In genomic region chr3:49005998-49006397, GRCh38 we compare ENCODE assay signal across 9 cellular contexts. TPM values are rescaled to one million over a fixed set of nuclear protein-coding genes. Genes with fewer than 3 reads are reported as not detected.
DNase-seq lines count a peak whose midpoint lies in the region; ATAC-seq, FAIRE-seq and TF ChIP-seq lines count a peak whose summit lies in the region.
"Had no signal": no experiment of that assay in that cellular context is flagged by ENCODE, and none has a peak within 500 bp of the region (broad histone marks: within the 10 kb centered on the region; RNA-seq: fewer than 3 reads in every experiment).

No MANE protein-coding gene starts in this region.

- FAIRE-seq in GM19239 (lab: Jason Lieb, UNC): no peak

- H3K27me3 ChIP-seq in AG04450 (ENCODE audit: control insufficient read depth, insufficient read depth, low read length) (no peaks in the 10 kb centered on the region), HUES6 (ENCODE audit: control insufficient read depth, insufficient read depth, low read length) (peaks cover 13% of the 10 kb centered on the region; the same call in 1 of the 2 replicates), mammary epithelial cell (ENCODE audit: insufficient read depth, low read length) (no peaks in the 10 kb centered on the region), Peyer's patch (no peaks in the 10 kb centered on the region)
- H3K27me3 ChIP-seq: cardiac muscle cell had no signal

- DNase-seq in AG04450 (ENCODE audit: low read depth, low spot score) (no peak), mammary epithelial cell (no peak), Peyer's patch (no peak), SHP77 (lab: John Stamatoyannopoulos, UW) (no peak), GM19239 (ENCODE audit: insufficient read length, low spot score) (no peak)

- H3K4me2 ChIP-seq in mammary epithelial cell (ENCODE audit: insufficient read depth, low read depth, low read length): peak overlapping the region; percentile 99

- peaks cover 29% of the 10 kb centered on the region for H3K79me2 ChIP-seq in mammary epithelial cell (ENCODE audit: insufficient read depth, low read length)

- peak overlapping the region; percentile 93 for H3K4me3 ChIP-seq in AG04450 (ENCODE audit: low read depth, low read length)
- peak overlapping the region; percentile 95 for H3K4me3 ChIP-seq in HUES6 (ENCODE audit: low read depth, low read length)
- H3K4me3 ChIP-seq in mammary epithelial cell (replicated peaks in 1 of 3; ENCODE audit: insufficient read depth in 1 of 3, low read depth in 2 of 3, low read length in 3 of 3): peak overlapping the region in 2 of 3 experiments; percentile 76 to 84
- H3K4me3 ChIP-seq in Peyer's patch: peak overlapping the region in 2 of 4 donors; percentile 71 to 76

- intact Hi-C loops in mammary epithelial cell (cut with micrococcal nuclease): loop anchor here (2.0 kb wide), 1 partner anchor 15 kb away; no protein-coding TSS in a partner anchor

- H3K9ac ChIP-seq in HUES6 (ENCODE audit: low read length) (peak overlapping the region; percentile 86), mammary epithelial cell (ENCODE audit: insufficient read depth, low read length) (no peak overlapping the region)

- H3K27ac ChIP-seq in AG04450 (ENCODE audit: low read depth, low read length) (peak overlapping the region; percentile 98), HUES6 (ENCODE audit: low read depth, low read length) (no peak overlapping the region), mammary epithelial cell (ENCODE audit: insufficient read depth, low read depth, low read length) (no peak overlapping the region), Peyer's patch (peak overlapping the region in 1 of 4 donors; percentile 88)

- H3K27me3 Mint-ChIP-seq in nephron (ENCODE audit: low read depth): no peaks in the 10 kb centered on the region

- H3K9me3 ChIP-seq in AG04450 (ENCODE audit: control insufficient read depth, insufficient read depth, low read length) (peaks cover 4% of the 10 kb centered on the region; the same call in 1 of the 2 replicates), HUES6 (ENCODE audit: control insufficient read depth, insufficient read depth, low read depth, low read length) (no peaks in the 10 kb centered on the region), mammary epithelial cell (replicated peaks; ENCODE audit: insufficient read depth, low read length) (no peaks in the 10 kb centered on the region), Peyer's patch (no peaks in the 10 kb centered on the region)

- peak overlapping the region; percentile 94 for H2AFZ ChIP-seq in mammary epithelial cell (ENCODE audit: low read depth, low read length)

- CTCF ChIA-PET in AG04450 (lab: Charles Lee): interaction anchor here (0.8 to 2.6 kb wide), 3 partner anchors 16 to 18 kb away, joined by 4 to 18 read pairs (median 17); partner anchors contain the start of genes NDUFAF3 and P4HTM
- CTCF ChIA-PET in mammary epithelial cell (lab: Charles Lee; ENCODE audit: low non-redundant PET): no interaction called here

- H3K4me3 Mint-ChIP-seq in nephron: peak overlapping the region; percentile 99 to 100 (median 100)

- in situ Hi-C loops in mammary epithelial cell (cut with MboI; ENCODE audit: low sequenced_read_pairs in 2 of 2): no loop called here

- H3K36me3 Mint-ChIP-seq in nephron (ENCODE audit: low read depth): peaks cover 7% of the 10 kb centered on the region

- dilution Hi-C loops in mammary epithelial cell (cut with HindIII; ENCODE audit: low sequenced_read_pairs): no loop called here

- no peak for TF ChIP-seq CTCF in AG04450 (IDR thresholded peaks at IDR 0.05; ENCODE audit: low read depth, low read length)
- TF ChIP-seq CTCF in mammary epithelial cell (conservative IDR thresholded peaks at IDR 0.05 in 1 of 2, IDR thresholded peaks at IDR 0.05 in 1 of 2; ENCODE audit: extremely low read depth in 1 of 2, insufficient read depth in 1 of 2, low read depth in 1 of 2, low read length in 2 of 2): no peak
- no peak for TF ChIP-seq CTCF in nephron (IDR thresholded peaks at IDR 0.05; ENCODE audit: unreplicated experiment in 3 of 3)
- TF ChIP-seq CTCF in Peyer's patch (IDR thresholded peaks at IDR 0.05): no peak

- H3K27ac Mint-ChIP-seq in nephron: peak overlapping the region; percentile 99 to 100 (median 100)

- 95% methylated on average over 5 of the region's 5 CpGs for WGBS in mammary epithelial cell (ENCODE audit: low coverage, missing lambda C conversion rate)

- TF ChIP-seq POLR2A in Peyer's patch (IDR thresholded peaks at IDR 0.05): no peak

- H4K20me1 ChIP-seq in mammary epithelial cell (ENCODE audit: insufficient read depth, low read length): no peaks in the 10 kb centered on the region

- BruUV-seq in mammary epithelial cell (replicated peaks; lab: Mats Ljungman, UMichigan): no TSS peak

- no peaks in the 10 kb centered on the region for H3K9me3 Mint-ChIP-seq in nephron

- H3K36me3 ChIP-seq in HUES6 (ENCODE audit: control insufficient read depth, insufficient read depth, low read length) (0 out of 2 replicates have a peak, but pooled peaks cover 4% of the 10 kb centered on the region), mammary epithelial cell (ENCODE audit: insufficient read depth, low read length) (no peaks in the 10 kb centered on the region), Peyer's patch (no peaks in the 10 kb centered on the region)
- H3K36me3 ChIP-seq: cardiac muscle cell had no signal

- POLR2A ChIA-PET in AG04450 (lab: Yijun Ruan, JAX): interaction anchor here (0.6 to 4.5 kb wide), 5 partner anchors 11 to 472 kb away, joined by 7 to 74 read pairs (median 33); partner anchors contain the start of genes DALRD3, IMPDH2, NDUFAF3 and P4HTM

- ATAC-seq in HG02759 (IDR thresholded peaks at IDR 0.05; ENCODE audit: unreplicated experiment): no peak

- H3K4me1 Mint-ChIP-seq in nephron: peaks cover 21% of the 10 kb centered on the region

- H3K4me1 ChIP-seq in HUES6 (ENCODE audit: control insufficient read depth, insufficient read depth, low read length) (peaks cover 11% of the 10 kb centered on the region), mammary epithelial cell (ENCODE audit: insufficient read depth, low read length) (peaks cover 15% of the 10 kb centered on the region), Peyer's patch (peaks cover 0 to 22% (median 3%) of the 10 kb centered on the region in 4 donors)

RNA-seq across cellular contexts. Expression of gene WDR6, which starts 1.2 kb away (rescaled TPM):
- polyA plus RNA-seq in AG04450 (2011; rRNA removed): 101 and 117 TPM in 2 replicates
- polyA minus RNA-seq in AG04450 (2011; rRNA and poly(A)+ RNA removed): 106 and 161 TPM in 2 replicates
- 100 to 1,000 TPM in 1 of 2 donors, 10 to 100 TPM in 1; 91.2 to 108 TPM for total RNA-seq in mammary epithelial cell
- 93.9 TPM for polyA plus RNA-seq in mammary epithelial cell
- polyA minus RNA-seq in mammary epithelial cell: 208 TPM
- 100 to 1,000 TPM in 3 of 4 donors, 10 to 100 TPM in 1; 96.7 to 233 (median 179) TPM for total RNA-seq in Peyer's patch

RNA-seq across cellular contexts. Expression of gene DALRD3, which starts 12.4 kb away (rescaled TPM):
- 42.4 and 55.6 TPM in 2 replicates for polyA plus RNA-seq in AG04450 (2011; rRNA removed)
- 45.6 and 57.1 TPM in 2 replicates for polyA minus RNA-seq in AG04450 (2011; rRNA and poly(A)+ RNA removed)
- total RNA-seq in mammary epithelial cell: 10 to 100 TPM; 20.3 to 27.8 TPM
- 48.8 TPM for polyA plus RNA-seq in mammary epithelial cell
- 170 TPM for polyA minus RNA-seq in mammary epithelial cell
- total RNA-seq in Peyer's patch: 10 to 100 TPM; 31.4 to 49.5 (median 33.1) TPM

RNA-seq across cellular contexts. Expression of gene NDUFAF3, which starts 15.9 kb away (rescaled TPM):
- polyA plus RNA-seq in AG04450 (2011; rRNA removed) (47.0 and 69.2 TPM in 2 replicates), mammary epithelial cell (73.1 TPM)
- polyA minus RNA-seq in AG04450 (2011; rRNA and poly(A)+ RNA removed): 49.2 and 70.0 TPM in 2 replicates
- total RNA-seq in mammary epithelial cell (10 to 100 TPM; 27.0 to 83.6 TPM), Peyer's patch (100 to 1,000 TPM in 2 of 4 donors, 10 to 100 TPM in 2; 64.7 to 164 (median 106) TPM)
- polyA minus RNA-seq in mammary epithelial cell: 41.2 TPM

RNA-seq across cellular contexts. Expression of gene P4HTM, which starts 16.0 kb away (rescaled TPM):
- polyA plus RNA-seq in AG04450 (2011; rRNA removed) (18.2 and 22.5 TPM in 2 replicates), mammary epithelial cell (4.7 TPM)
- polyA minus RNA-seq in AG04450 (2011; rRNA and poly(A)+ RNA removed): 24.2 and 25.8 TPM in 2 replicates
- total RNA-seq in mammary epithelial cell (10 to 100 TPM in 1 of 2 donors, 1 to 10 TPM in 1; 8.1 to 10.2 TPM), Peyer's patch (10 to 100 TPM; 47.0 to 95.9 (median 78.0) TPM)
- 2.9 TPM for polyA minus RNA-seq in mammary epithelial cell

RNA-seq across cellular contexts. Expression of gene IMPDH2, which starts 23.2 kb away (rescaled TPM):
- polyA plus RNA-seq in AG04450 (2011; rRNA removed) (268 and 284 TPM in 2 replicates), mammary epithelial cell (235 TPM)
- polyA minus RNA-seq in AG04450 (2011; rRNA and poly(A)+ RNA removed): 378 and 406 TPM in 2 replicates
- total RNA-seq in mammary epithelial cell (100 to 1,000 TPM; 204 to 205 TPM), Peyer's patch (100 to 1,000 TPM in 1 of 4 donors, 10 to 100 TPM in 3; 58.8 to 149 (median 68.5) TPM)
- 360 TPM for polyA minus RNA-seq in mammary epithelial cell
